Comparison of ENCODE assay signal across 18 cellular contexts in genomic region chr7:55101359-55101758, GRCh38.
DNase-seq lines count a peak whose midpoint lies in the region; ATAC-seq, FAIRE-seq and TF ChIP-seq lines count a peak whose summit lies in the region.
"Had no signal": no experiment of that assay in that cellular context is flagged by ENCODE, and none has a peak within 500 bp of the region (broad histone marks: within the 10 kb centered on the region; RNA-seq: fewer than 3 reads in every experiment).

No MANE protein-coding gene starts in this region.

- ATAC-seq in WTC11 (no peak), esophagus mucosa (peak; percentile 75), HepG2 (no peak), HG02610 (IDR thresholded peaks at IDR 0.05; ENCODE audit: unreplicated experiment) (no peak)
- ATAC-seq: activated naive CD4-positive, alpha-beta T cell treated with anti-CD3 and anti-CD28 coated beads, Interleukin-2, amount 50 U/mL, for 72 hours; activated T-cell treated with anti-CD3 and anti-CD28 coated beads, Interleukin-2, amount 50 U/mL, for 72 hours had no signal

- TF ChIP-seq CTCF in WTC11 (IDR thresholded peaks at IDR 0.05), result no peak
- TF ChIP-seq CTCF in nephron (IDR thresholded peaks at IDR 0.05; ENCODE audit: unreplicated experiment in 3 of 3), result no peak
- no peak for TF ChIP-seq CTCF in HepG2 (CRISPR knock-in tag; IDR thresholded peaks at IDR 0.05)
- no peak for TF ChIP-seq CTCF in A673 (conservative IDR thresholded peaks at IDR 0.05; ENCODE audit: low read depth, low read length)

- H3K27me3 ChIP-seq in thymus (ENCODE audit: control insufficient read depth, insufficient read depth) (no peaks in the 10 kb centered on the region), HepG2 (ENCODE audit: control insufficient read depth in 1 of 2, insufficient read depth in 2 of 2, low read length in 2 of 2) (no peaks in the 10 kb centered on the region), SJCRH30 (no peaks in the 10 kb centered on the region), A673 (replicated peaks; ENCODE audit: insufficient read depth, low read depth, low read length, poor library complexity) (no peaks in the 10 kb centered on the region)

- no peaks in the 10 kb centered on the region for H3K27me3 Mint-ChIP-seq in WTC11 (ENCODE audit: low read depth)
- peaks cover 4% of the 10 kb centered on the region for H3K27me3 Mint-ChIP-seq in nephron (ENCODE audit: low read depth)

- H3K4me1 ChIP-seq in thymus (ENCODE audit: control insufficient read depth, insufficient read depth, low read length) (no peaks in the 10 kb centered on the region), HepG2 (ENCODE audit: insufficient read depth, low read length) (no peaks in the 10 kb centered on the region), SJCRH30 (peaks cover 25% of the 10 kb centered on the region), A673 (ENCODE audit: insufficient read depth, low read length, poor library complexity, severe bottlenecking) (no peaks in the 10 kb centered on the region)
- H3K4me1 ChIP-seq: parathyroid adenoma had no signal

- in situ Hi-C loops in HepG2 (cut with HindIII; ENCODE audit: extremely low pct_ligation_motif_present, low pct_unique_long_range_greater_than_20kb), result no loop called here

- no peak for DNase-seq in WTC11 (ENCODE audit: low spot score)
- no peak for DNase-seq in HepG2 (ENCODE audit: low spot score)
- DNase-seq in SJCRH30, result no peak
- no peak for DNase-seq in A673 (ENCODE audit: low spot score)
- DNase-seq: activated T-cell treated with anti-CD3 and anti-CD28 coated beads, Interleukin-2, amount 50 U/mL, for 72 hours; DND-41; NCI-H1048; NCI-H2081; NK-92 treated with Interleukin-12 subunit alpha and Interleukin-12 subunit beta, amount 100 ng/mL, for 24 hours; stimulated activated CD4-positive, alpha-beta T cell treated with anti-CD3 and anti-CD28 coated beads, Interleukin-4, amount 100 ng/mL, for 24 hours; substantia nigra; SW 1271 had no signal

- no peaks in the 10 kb centered on the region for H3K36me3 ChIP-seq in thymus (ENCODE audit: control insufficient read depth, insufficient read depth)
- H3K36me3 ChIP-seq in HepG2 (replicated peaks in 1 of 2; ENCODE audit: control insufficient read depth in 1 of 2, insufficient read depth in 2 of 2, low read length in 2 of 2), result no peaks in the 10 kb centered on the region
- H3K36me3 ChIP-seq in SJCRH30, result no peaks in the 10 kb centered on the region
- H3K36me3 ChIP-seq in A673 (ENCODE audit: insufficient read depth, low read length, poor library complexity, severe bottlenecking), result no peaks in the 10 kb centered on the region

- H3K9me3 ChIP-seq in thymus (ENCODE audit: control insufficient read depth) (peaks cover 2% of the 10 kb centered on the region), HepG2 (ENCODE audit: low read length) (no peaks in the 10 kb centered on the region), SJCRH30 (replicated peaks) (no peaks in the 10 kb centered on the region), A673 (ENCODE audit: low read depth, low read length, poor library complexity, severe bottlenecking) (no peaks in the 10 kb centered on the region)

- no peaks in the 10 kb centered on the region for H3K9me3 Mint-ChIP-seq in WTC11
- H3K9me3 Mint-ChIP-seq in nephron, result no peaks in the 10 kb centered on the region
- H3K9me3 Mint-ChIP-seq: activated naive CD4-positive, alpha-beta T cell treated with anti-CD3 and anti-CD28 coated beads, Interleukin-2, amount 50 U/mL, for 72 hours; activated T-cell treated with anti-CD3 and anti-CD28 coated beads, Interleukin-2, amount 50 U/mL, for 72 hours had no signal

- H3K27ac ChIP-seq in thymus (ENCODE audit: low read depth), result peak overlapping the region; percentile 46
- H3K27ac ChIP-seq in HepG2 (ENCODE audit: extremely low read length, insufficient read depth, low read length), result no peak overlapping the region
- no peak overlapping the region for H3K27ac ChIP-seq in SJCRH30
- no peak overlapping the region for H3K27ac ChIP-seq in A673 (ENCODE audit: low read depth, low read length, poor library complexity, severe bottlenecking)
- H3K27ac ChIP-seq: parathyroid adenoma had no signal

- intact Hi-C loops in HepG2 (cut with micrococcal nuclease; ENCODE audit: unreplicated experiment), result no loop called here
- intact Hi-C loops in A673 (cut with micrococcal nuclease; ENCODE audit: unreplicated experiment), result no loop called here

- H4K20me1 ChIP-seq in HepG2 (ENCODE audit: insufficient read depth, low read length), result no peaks in the 10 kb centered on the region

- no peaks in the 10 kb centered on the region for H3K79me2 ChIP-seq in HepG2 (ENCODE audit: insufficient read depth, low read length)
- H3K79me2 ChIP-seq: parathyroid adenoma had no signal

- FAIRE-seq in HepG2 (lab: Jason Lieb, UNC), result no peak

- CTCF ChIA-PET in WTC11 (lab: Charles Lee) (interaction anchor here (1.7 kb wide), 1 partner anchor 154 kb away, joined by 8 read pairs; no protein-coding TSS in a partner anchor), HepG2 (lab: Yijun Ruan, JAX; ENCODE audit: low intra/inter-chr PET ratio, low total read pairs) (no interaction called here), A673 (lab: Charles Lee) (no interaction called here)

- no peak for TF ChIP-seq EP300 in HepG2 (IDR thresholded peaks at IDR 0.05; ENCODE audit: low read depth in 2 of 2, low read length in 2 of 2)
- TF ChIP-seq EP300 in HepG2 (CRISPR knock-in tag; IDR thresholded peaks at IDR 0.05; ENCODE audit: borderline replicate concordance), result no peak

- H3K9ac ChIP-seq in HepG2 (ENCODE audit: insufficient read depth, low read depth, low read length), result no peak overlapping the region
- H3K9ac ChIP-seq: parathyroid adenoma had no signal

- TF ChIP-seq POLR2A in HepG2 (IDR thresholded peaks at IDR 0.05; ENCODE audit: insufficient read depth in 1 of 2, low read depth in 2 of 2, low read length in 2 of 2), result no peak

- BruUV-seq in HepG2 (replicated peaks; lab: Mats Ljungman, UMichigan), result no TSS peak
- no TSS peak for BruUV-seq in A673 (replicated peaks; lab: Mats Ljungman, UMichigan)

- H3K27ac Mint-ChIP-seq in WTC11 (0 out of 2 replicates have a peak overlapping the region, but pooled peaks have one; percentile 60), nephron (peak overlapping the region; percentile 77 to 91 (median 84))
- H3K27ac Mint-ChIP-seq: activated naive CD4-positive, alpha-beta T cell treated with anti-CD3 and anti-CD28 coated beads, Interleukin-2, amount 50 U/mL, for 72 hours; activated T-cell treated with anti-CD3 and anti-CD28 coated beads, Interleukin-2, amount 50 U/mL, for 72 hours had no signal

- H3K4me3 ChIP-seq in thymus (ENCODE audit: low read length), result no peak overlapping the region
- no peak overlapping the region for H3K4me3 ChIP-seq in HepG2 (replicated peaks in 1 of 3; ENCODE audit: insufficient read depth in 1 of 3, low read depth in 2 of 3, low read length in 3 of 3)
- H3K4me3 ChIP-seq in SJCRH30, result no peak overlapping the region
- no peak overlapping the region for H3K4me3 ChIP-seq in A673 (ENCODE audit: low read depth, low read length, poor library complexity, severe bottlenecking)

- H3K4me3 Mint-ChIP-seq in WTC11, result no peak overlapping the region
- H3K4me3 Mint-ChIP-seq in nephron, result no peak overlapping the region
- H3K4me3 Mint-ChIP-seq: activated T-cell treated with anti-CD3 and anti-CD28 coated beads, Interleukin-2, amount 50 U/mL, for 72 hours had no signal

- H3K4me1 Mint-ChIP-seq in WTC11 (peaks cover 30% of the 10 kb centered on the region), nephron (peaks cover 69% of the 10 kb centered on the region)

- no peak overlapping the region for H3K4me2 ChIP-seq in HepG2 (ENCODE audit: low read depth, low read length)

- WGBS in thymus, result 81% methylated on average over 9 of the region's 9 CpGs
- 91% methylated on average over 9 of the region's 9 CpGs for WGBS in HepG2 (ENCODE audit: low lambda C conversion rate)

- TF ChIP-seq RAD21 in HepG2 (CRISPR knock-in tag; IDR thresholded peaks at IDR 0.05), result no peak

- H2AFZ ChIP-seq in HepG2 (ENCODE audit: low read length), result no peak overlapping the region
- H2AFZ ChIP-seq: parathyroid adenoma had no signal

- POLR2A ChIA-PET in WTC11 (lab: Charles Lee) (no interaction called here), HepG2 (lab: Yijun Ruan, JAX) (no interaction called here), A673 (lab: Charles Lee; ENCODE audit: low non-redundant PET) (no interaction called here)

- H3K36me3 Mint-ChIP-seq in WTC11 (no peaks in the 10 kb centered on the region), nephron (ENCODE audit: low read depth) (no peaks in the 10 kb centered on the region)
- H3K36me3 Mint-ChIP-seq: activated naive CD4-positive, alpha-beta T cell treated with anti-CD3 and anti-CD28 coated beads, Interleukin-2, amount 50 U/mL, for 72 hours had no signal

TF ChIP-seq in HepG2, 621 proteins besides CTCF, POLR2A, EP300 and RAD21:
- TF ChIP-seq HNF4A (CRISPR knock-in tag; IDR thresholded peaks at IDR 0.05) (no peak), HHEX (CRISPR knock-in tag; IDR thresholded peaks at IDR 0.05) (no peak)
